In the genomic region with DNA sequence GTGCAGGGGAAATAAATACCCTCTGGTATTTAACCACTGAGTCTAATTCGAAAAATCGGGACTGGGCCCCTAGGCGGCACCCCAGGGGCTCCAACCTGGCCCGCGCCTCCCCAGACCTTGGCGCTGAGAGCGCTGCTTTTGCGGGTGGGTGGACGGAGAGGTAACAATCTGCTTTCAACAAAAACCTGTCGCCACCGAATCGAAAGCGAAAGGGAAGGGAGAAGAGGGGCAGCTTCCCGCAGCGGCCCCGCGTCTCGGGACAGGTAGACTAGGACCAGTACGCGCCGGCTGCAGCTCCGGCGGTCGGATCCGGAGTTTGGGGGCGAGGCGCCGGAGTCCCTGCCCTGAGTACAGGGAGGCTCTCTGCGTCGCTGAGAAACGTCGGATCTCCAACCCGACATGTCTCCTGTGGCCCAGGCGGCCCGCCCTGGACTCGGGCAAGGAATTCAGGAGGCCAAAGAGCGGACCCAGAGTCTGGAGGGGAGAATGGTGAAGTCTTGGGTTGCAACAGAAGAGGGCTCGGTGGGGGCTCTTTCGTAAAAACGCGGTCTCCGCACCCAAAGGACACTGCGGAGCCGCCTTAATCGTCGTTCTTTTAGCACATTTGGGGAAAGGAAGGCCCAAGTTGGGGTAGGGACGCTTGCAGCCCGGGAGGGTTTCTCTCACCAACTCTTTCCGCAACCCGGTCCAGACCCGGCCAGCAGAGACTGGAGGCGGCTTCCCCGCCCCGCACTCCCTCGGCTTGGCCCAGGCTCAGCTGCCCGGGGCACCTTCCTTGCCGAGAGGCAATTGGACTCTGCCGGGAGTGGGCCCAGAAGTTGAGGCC, we compare ENCODE assay signal across 8 cellular contexts. TPM values are rescaled to one million over a fixed set of nuclear protein-coding genes. Genes with fewer than 3 reads are reported as not detected.
DNase-seq lines count a peak whose midpoint lies in the region; ATAC-seq and TF ChIP-seq lines count a peak whose summit lies in the region.

No MANE protein-coding gene starts in this region.

- DNase-seq in COLO668 (lab: John Stamatoyannopoulos, UW; ENCODE audit: unreplicated experiment) (peak; percentile 50), RWPE2 (ENCODE audit: low spot score) (no peak), psoas muscle (no peak), NCI-H2107 (lab: John Stamatoyannopoulos, UW) (no peak), G401 (ENCODE audit: low spot score) (no peak), head of caudate nucleus (no peak), HuH-7.5 (ENCODE audit: low spot score) (no peak)

- peaks cover 87% of the 10 kb centered on the region for H3K27me3 ChIP-seq in RWPE2 (ENCODE audit: insufficient read depth, poor library complexity, severe bottlenecking)
- H3K27me3 ChIP-seq in esophagus (ENCODE audit: control insufficient read depth in 1 of 2, insufficient read depth in 2 of 2, low read length in 2 of 2), result peaks cover 13 to 58% of the 10 kb centered on the region in 2 donors
- H3K27me3 ChIP-seq in psoas muscle (ENCODE audit: insufficient read depth in 3 of 3, low read length in 2 of 3), result peaks cover 0 to 81% (median 55%) of the 10 kb centered on the region in 3 donors

- H3K9me3 ChIP-seq in RWPE2 (ENCODE audit: severe bottlenecking) (no peaks in the 10 kb centered on the region), esophagus (ENCODE audit: control insufficient read depth in 2 of 2, insufficient read depth in 1 of 2, low read depth in 1 of 2, low read length in 1 of 2) (peaks cover 0 to 5% of the 10 kb centered on the region in 2 donors), psoas muscle (no peaks in the 10 kb centered on the region)

- ATAC-seq in RWPE2 (ENCODE audit: low read depth) (0 out of 3 replicates have a peak, but pooled peaks have one; percentile 19), psoas muscle (peak in 1 of 4 donors; percentile 25)

- H3K4me1 ChIP-seq in RWPE2 (ENCODE audit: insufficient read depth, poor library complexity, severe bottlenecking) (no peaks in the 10 kb centered on the region), esophagus (ENCODE audit: control insufficient read depth in 2 of 2, insufficient read depth in 2 of 2, low read length in 1 of 2) (peaks cover 10 to 13% of the 10 kb centered on the region in 2 donors), psoas muscle (peaks cover 17% of the 10 kb centered on the region)

- WGBS in esophagus, 2 donors, result 10 to 15% methylated on average over 57 to 58 of the region's 58 CpGs
- WGBS in psoas muscle, 3 donors, result 31 to 38% (median 37%) methylated on average over 56 to 58 of the region's 58 CpGs

- intact Hi-C loops in psoas muscle (cut with DNase I), result no loop called here
- intact Hi-C loops in head of caudate nucleus (cut with DNase I), result no loop called here

- no peak for TF ChIP-seq CTCF in RWPE2 (IDR thresholded peaks at IDR 0.05; ENCODE audit: poor library complexity, severe bottlenecking)
- TF ChIP-seq CTCF in psoas muscle (IDR thresholded peaks at IDR 0.05), result no peak

- H3K4me3 ChIP-seq in RWPE2 (ENCODE audit: severe bottlenecking), result peak overlapping the region; percentile 33
- H3K4me3 ChIP-seq in esophagus (ENCODE audit: low read depth in 1 of 2, low read length in 2 of 2), result peak overlapping the region; percentile 58 to 63
- peak overlapping the region; percentile 66 for H3K4me3 ChIP-seq in psoas muscle

- in situ Hi-C loops in G401 (cut with HindIII; ENCODE audit: low sequenced_read_pairs), result no loop called here

- H3K27ac ChIP-seq in RWPE2 (ENCODE audit: poor library complexity, severe bottlenecking) (no peak overlapping the region), esophagus (ENCODE audit: low read depth in 2 of 2, low read length in 1 of 2) (no peak overlapping the region), psoas muscle (no peak overlapping the region)

- H3K36me3 ChIP-seq in RWPE2 (ENCODE audit: low read depth) (no peaks in the 10 kb centered on the region), esophagus (ENCODE audit: control insufficient read depth in 2 of 2, insufficient read depth in 2 of 2, low read length in 1 of 2) (no peaks in the 10 kb centered on the region), psoas muscle (ENCODE audit: insufficient read depth in 1 of 2, low read depth in 1 of 2) (no peaks in the 10 kb centered on the region)

RNA-seq across cellular contexts. Expression of a gene that starts 4.1 kb away (rescaled TPM):
- under 1 TPM in 1 of 2 donors, not detected in 1; under 0.01 TPM for polyA plus RNA-seq in esophagus
- under 1 TPM in 3 of 4 donors, not detected in 1; 0.11 to 0.21 (median 0.17) TPM for total RNA-seq in psoas muscle
- polyA plus RNA-seq in psoas muscle, result under 1 TPM; 0.04 to 0.23 (median 0.06) TPM
- total RNA-seq in G401 (2014; rRNA removed; shearing (Covaris generic)), result 34.2 and 44.2 TPM in 2 replicates

Comparison
In these comparisons a context has a peak if more than half of its experiments do, and no peak if none do; other contexts are left out.
1. RNA of a gene that starts 4.1 kb away (total RNA-seq): 34.2 to 44.2 TPM in G401; 0.11 to 0.21 TPM in psoas muscle; every median in the first group is over 10 times any median in the second.
2. Peak in every context shown above with its lines, with median percentiles within 50 percentile points of each other: H3K4me3 ChIP-seq.